Comparison of ENCODE assay signal across 8 cellular contexts in genomic region chr11:396948-397548, GRCh38. TPM values are rescaled to one million over a fixed set of nuclear protein-coding genes. Genes with fewer than 3 reads are reported as not detected.
A peak's percentile ranks its signal among the peaks of the same experiment; 100 is the strongest.
DNase-seq lines count a peak whose midpoint lies in the region; ATAC-seq and TF ChIP-seq lines count a peak whose summit lies in the region.

No MANE protein-coding gene starts in this region.

- H3K4me1 ChIP-seq in MM.1S (ENCODE audit: low read length) (no peaks in the 10 kb centered on the region), tibial nerve (peaks cover 0 to 39% (median 8%) of the 10 kb centered on the region in 4 donors)

- no peak overlapping the region for H3K27ac Mint-ChIP-seq in activated naive CD4-positive, alpha-beta T cell treated with anti-CD3 and anti-CD28 coated beads for 36 hours

- no peak overlapping the region for H3K4me3 Mint-ChIP-seq in activated naive CD4-positive, alpha-beta T cell treated with anti-CD3 and anti-CD28 coated beads for 36 hours

- peaks cover 38% of the 10 kb centered on the region for H3K27me3 ChIP-seq in MM.1S (replicated peaks; ENCODE audit: insufficient read depth, low read length)
- peaks cover 0 to 28% of the 10 kb centered on the region in 2 donors for H3K27me3 ChIP-seq in tibial nerve

- no peaks in the 10 kb centered on the region for H3F3A ChIP-seq in MM.1S (ENCODE audit: insufficient read depth, low read length)

- no peaks in the 10 kb centered on the region for H3K36me3 Mint-ChIP-seq in activated naive CD4-positive, alpha-beta T cell treated with anti-CD3 and anti-CD28 coated beads for 36 hours (ENCODE audit: low read depth)

- H3K4me2 ChIP-seq in MM.1S (ENCODE audit: low read depth, low read length): peak overlapping the region; percentile 41; the same call in 1 of the 2 replicates

- H3K4me1 Mint-ChIP-seq in activated naive CD4-positive, alpha-beta T cell treated with anti-CD3 and anti-CD28 coated beads for 36 hours (ENCODE audit: low read depth): peaks cover 5% of the 10 kb centered on the region

- TF ChIP-seq CTCF in AG10803 (conservative IDR thresholded peaks at IDR 0.05; ENCODE audit: low read length) (peak; percentile 50), MM.1S (IDR thresholded peaks at IDR 0.05; ENCODE audit: low read length) (peak; percentile 45), tibial nerve (IDR thresholded peaks at IDR 0.05) (peak; percentile 19 to 86 (median 53))

- peaks cover 4% of the 10 kb centered on the region for H3K9me3 Mint-ChIP-seq in activated naive CD4-positive, alpha-beta T cell treated with anti-CD3 and anti-CD28 coated beads for 36 hours

- no peak for TF ChIP-seq POLR2A in tibial nerve (IDR thresholded peaks at IDR 0.05)

- no peak overlapping the region for H3K9ac ChIP-seq in MM.1S (ENCODE audit: low read length)

- peak overlapping the region; percentile 37 for H3K4me3 ChIP-seq in AG10803 (ENCODE audit: low read length)
- peak overlapping the region; percentile 22; the same call in 1 of the 2 replicates for H3K4me3 ChIP-seq in MM.1S (ENCODE audit: low read length)
- peak overlapping the region; percentile 22 to 49 (median 30) for H3K4me3 ChIP-seq in tibial nerve

- ATAC-seq in GM18907 (IDR thresholded peaks at IDR 0.05; ENCODE audit: unreplicated experiment): peak; percentile 74

- H3K9me2 ChIP-seq in MM.1S (replicated peaks; ENCODE audit: insufficient read depth, low read length): no peaks in the 10 kb centered on the region

- DNase-seq in AG10803 (ENCODE audit: low read depth) (peak; percentile 48), MM.1S (peak; percentile 55), iPS-NIHi11 (ENCODE audit: low spot score) (peak; percentile 84), tibial nerve (ENCODE audit: low spot score in 2 of 2) (peak in 1 of 2 donors; percentile 41), COR-L47 (lab: John Stamatoyannopoulos, UW) (no peak), NCI-H2196 (lab: John Stamatoyannopoulos, UW; ENCODE audit: unreplicated experiment) (no peak)
- DNase-seq in activated naive CD4-positive, alpha-beta T cell treated with anti-CD3 and anti-CD28 coated beads for 36 hours: peak; percentile 68

- CTCF ChIA-PET in activated naive CD4-positive, alpha-beta T cell treated with anti-CD3 and anti-CD28 coated beads for 36 hours (lab: Charles Lee): interaction anchor here (1.1 to 1.7 kb wide), 4 partner anchors 9 to 146 kb away, joined by 3 to 8 read pairs (median 6); no protein-coding TSS in a partner anchor

- TF ChIP-seq EP300 in tibial nerve (IDR thresholded peaks at IDR 0.05): peak in 1 of 2 donors; percentile 4

- H3K36me3 ChIP-seq in MM.1S (replicated peaks; ENCODE audit: insufficient read depth, low read length) (no peaks in the 10 kb centered on the region), tibial nerve (no peaks in the 10 kb centered on the region)

- no peaks in the 10 kb centered on the region for H4K20me1 ChIP-seq in MM.1S (ENCODE audit: insufficient read depth, low read length)

- whole genome bisulfite sequencing in tibial nerve, 2 donors: 25 to 49% methylated on average over 10 to 40 of the region's 43 CpGs

- no peak overlapping the region for H3K27ac ChIP-seq in MM.1S (ENCODE audit: low read length)
- no peak overlapping the region for H3K27ac ChIP-seq in tibial nerve

- no peaks in the 10 kb centered on the region for H3K27me3 Mint-ChIP-seq in activated naive CD4-positive, alpha-beta T cell treated with anti-CD3 and anti-CD28 coated beads for 36 hours (ENCODE audit: low read depth)

- no peaks in the 10 kb centered on the region for H3K79me2 ChIP-seq in MM.1S (ENCODE audit: low read length)

- no peak overlapping the region for H2AFZ ChIP-seq in MM.1S (ENCODE audit: low read length)

- intact Hi-C loops in activated naive CD4-positive, alpha-beta T cell treated with anti-CD3 and anti-CD28 coated beads for 36 hours (cut with micrococcal nuclease): no loop called here

- H3K9me3 ChIP-seq in MM.1S (replicated peaks; ENCODE audit: insufficient read depth, low read length) (no peaks in the 10 kb centered on the region), tibial nerve (no peaks in the 10 kb centered on the region)

RNA-seq across cellular contexts. Expression of gene PKP3, which starts 3.0 kb away (rescaled TPM):
- total RNA-seq in activated naive CD4-positive, alpha-beta T cell treated with anti-CD3 and anti-CD28 coated beads for 36 hours: not detected
- total RNA-seq in tibial nerve: 10 to 100 TPM in 3 of 4 donors, 1 to 10 TPM in 1; 4.6 to 16.2 (median 13.5) TPM

RNA-seq across cellular contexts. Expression of gene SIGIRR, which starts 17.8 kb away (rescaled TPM):
- total RNA-seq in activated naive CD4-positive, alpha-beta T cell treated with anti-CD3 and anti-CD28 coated beads for 36 hours: 10 to 100 TPM; 38.0 to 38.8 TPM
- total RNA-seq in tibial nerve: 10 to 100 TPM; 29.1 to 81.1 (median 69.3) TPM

RNA-seq across cellular contexts. Expression of gene B4GALNT4, which starts 27.7 kb away (rescaled TPM):
- total RNA-seq in activated naive CD4-positive, alpha-beta T cell treated with anti-CD3 and anti-CD28 coated beads for 36 hours: 1 to 10 TPM; 4.1 to 5.2 TPM
- total RNA-seq in tibial nerve: 10 to 100 TPM in 2 of 4 donors, 1 to 10 TPM in 2; 7.1 to 22.2 (median 14.1) TPM

RNA-seq across cellular contexts. Expression of gene ANO9, which starts 44.8 kb away (rescaled TPM):
- total RNA-seq in activated naive CD4-positive, alpha-beta T cell treated with anti-CD3 and anti-CD28 coated beads for 36 hours: 10 to 100 TPM; 28.9 to 31.0 TPM
- under 1 TPM in 3 of 4 donors, not detected in 1; 0.78 to 0.90 (median 0.87) TPM for total RNA-seq in tibial nerve

RNA-seq across cellular contexts. Expression of gene PTDSS2, which starts 53.0 kb away (rescaled TPM):
- 10 to 100 TPM; 12.1 to 15.0 TPM for total RNA-seq in activated naive CD4-positive, alpha-beta T cell treated with anti-CD3 and anti-CD28 coated beads for 36 hours
- 100 to 1,000 TPM in 1 of 4 donors, 10 to 100 TPM in 3; 54.2 to 100 (median 63.9) TPM for total RNA-seq in tibial nerve

Comparison
In these comparisons a context has a peak if more than half of its experiments do, and no peak if none do; other contexts are left out.
1. DNase-seq: peak in AG10803 (single experiment), MM.1S (single experiment), activated naive CD4-positive, alpha-beta T cell treated with anti-CD3 and anti-CD28 coated beads for 36 hours (single experiment) and iPS-NIHi11 (single experiment); none in COR-L47 (single experiment) and NCI-H2196 (single experiment).
2. RNA of gene PKP3, which starts 3.0 kb away (total RNA-seq): 4.6 to 16.2 TPM in tibial nerve; not detected in activated naive CD4-positive, alpha-beta T cell treated with anti-CD3 and anti-CD28 coated beads for 36 hours; every median in the first group is over 4 times any median in the second.
3. Peak in every context shown above with its lines, with median percentiles within 50 percentile points of each other: H3K4me3 ChIP-seq and CTCF ChIP-seq.